In the genomic region with DNA sequence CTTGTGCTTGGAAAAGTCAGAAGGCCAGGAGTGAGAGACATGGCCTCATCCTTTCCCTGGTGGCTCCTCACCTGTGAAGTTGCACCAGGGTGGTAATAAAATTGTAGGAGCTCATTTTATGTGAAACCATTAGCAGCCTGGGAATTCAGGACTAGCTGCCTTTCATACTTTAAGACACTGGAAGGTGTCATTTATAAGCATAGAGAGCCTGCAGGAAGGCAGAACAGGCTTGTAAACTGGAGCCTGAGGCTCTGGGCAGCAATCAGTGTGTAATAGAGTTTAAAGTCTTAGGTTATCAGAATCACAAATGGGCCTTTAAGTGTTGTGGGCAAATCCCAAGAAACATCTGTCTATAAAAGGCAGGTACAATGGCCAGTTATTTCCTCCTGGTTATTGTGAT, we compare ENCODE assay signal across 22 cellular contexts.
"Had no signal": no experiment of that assay in that cellular context is flagged by ENCODE, and none has a peak within 500 bp of the region (broad histone marks: within the 10 kb centered on the region; RNA-seq: fewer than 3 reads in every experiment).

No MANE protein-coding gene starts in this region.

- H3K4me3 ChIP-seq: breast epithelium, left ventricle myocardium inferior, right lobe of liver, transverse colon had no signal

- ATAC-seq: foreskin keratinocyte; natural killer cell treated with Interleukin-12 subunit alpha and Interleukin-12 subunit beta and Interleukin-15 and Interleukin-18, amount 100 ng/mL, for 72 hours; right lobe of liver; stimulated activated effector memory CD8-positive, alpha-beta T cell treated with anti-CD3 and anti-CD28 coated beads, Interleukin-12 subunit alpha, Interleukin-12 subunit beta, amount 100 ng/mL, for 72 hours; stimulated activated naive CD8-positive, alpha-beta T cell treated with anti-CD3 and anti-CD28 coated beads, Interleukin-15, amount 100 ng/mL, for 72 hours; T-helper 17 cell had no signal

- H3K4me3 Mint-ChIP-seq: activated naive CD8-positive, alpha-beta T cell treated with anti-CD3 and anti-CD28 coated beads for 36 hours; dendritic cell treated with granulocyte-macrophage colony-stimulating factor and Interleukin-4, amounts not matched to agents 40 ng/mL and 50 ng/mL, for 4 days; natural killer cell treated with Interleukin-12 subunit alpha and Interleukin-12 subunit beta and Interleukin-15 and Interleukin-18, amount 100 ng/mL, for 72 hours; stimulated activated effector memory CD8-positive, alpha-beta T cell treated with anti-CD3 and anti-CD28 coated beads, Interleukin-12 subunit alpha, Interleukin-12 subunit beta, amount 100 ng/mL, for 72 hours; stimulated activated naive CD8-positive, alpha-beta T cell treated with anti-CD3 and anti-CD28 coated beads, Interleukin-15, amount 100 ng/mL, for 72 hours; T-helper 17 cell had no signal

- H3K9me3 Mint-ChIP-seq: activated naive CD8-positive, alpha-beta T cell treated with anti-CD3 and anti-CD28 coated beads for 36 hours; dendritic cell treated with granulocyte-macrophage colony-stimulating factor and Interleukin-4, amounts not matched to agents 40 ng/mL and 50 ng/mL, for 4 days; natural killer cell treated with Interleukin-12 subunit alpha and Interleukin-12 subunit beta and Interleukin-15 and Interleukin-18, amount 100 ng/mL, for 72 hours; stimulated activated effector memory CD8-positive, alpha-beta T cell treated with anti-CD3 and anti-CD28 coated beads, Interleukin-12 subunit alpha, Interleukin-12 subunit beta, amount 100 ng/mL, for 72 hours; stimulated activated naive CD8-positive, alpha-beta T cell treated with anti-CD3 and anti-CD28 coated beads, Interleukin-15, amount 100 ng/mL, for 72 hours had no signal

- H3K27me3 Mint-ChIP-seq: activated naive CD8-positive, alpha-beta T cell treated with anti-CD3 and anti-CD28 coated beads for 36 hours; stimulated activated naive CD8-positive, alpha-beta T cell treated with anti-CD3 and anti-CD28 coated beads, Interleukin-15, amount 100 ng/mL, for 72 hours; T-helper 17 cell had no signal

- H3K36me3 Mint-ChIP-seq: natural killer cell treated with Interleukin-12 subunit alpha and Interleukin-12 subunit beta and Interleukin-15 and Interleukin-18, amount 100 ng/mL, for 72 hours; stimulated activated effector memory CD8-positive, alpha-beta T cell treated with anti-CD3 and anti-CD28 coated beads, Interleukin-12 subunit alpha, Interleukin-12 subunit beta, amount 100 ng/mL, for 72 hours had no signal

- H3K36me3 ChIP-seq: breast epithelium, left ventricle myocardium inferior, right lobe of liver, transverse colon had no signal

- H3K9me3 ChIP-seq: breast epithelium, right lobe of liver had no signal

- H3K27ac Mint-ChIP-seq: activated naive CD8-positive, alpha-beta T cell treated with anti-CD3 and anti-CD28 coated beads for 36 hours; dendritic cell treated with granulocyte-macrophage colony-stimulating factor and Interleukin-4, amounts not matched to agents 40 ng/mL and 50 ng/mL, for 4 days; natural killer cell treated with Interleukin-12 subunit alpha and Interleukin-12 subunit beta and Interleukin-15 and Interleukin-18, amount 100 ng/mL, for 72 hours; stimulated activated effector memory CD8-positive, alpha-beta T cell treated with anti-CD3 and anti-CD28 coated beads, Interleukin-12 subunit alpha, Interleukin-12 subunit beta, amount 100 ng/mL, for 72 hours; stimulated activated naive CD8-positive, alpha-beta T cell treated with anti-CD3 and anti-CD28 coated beads, Interleukin-15, amount 100 ng/mL, for 72 hours; T-helper 17 cell had no signal

- DNase-seq: activated CD4-positive, alpha-beta T cell treated with anti-CD3 and anti-CD28 coated beads for 4 hours; activated CD4-positive, alpha-beta T cell treated with anti-CD3 and anti-CD28 coated beads, Interleukin-2, amount 50 U/mL, for 48 hours; activated CD4-positive, CD25-positive, alpha-beta regulatory T cell; activated naive CD4-positive, alpha-beta T cell treated with Interleukin-2 at 50 U/mL for 16 hours; activated naive CD8-positive, alpha-beta T cell treated with anti-CD3 and anti-CD28 coated beads for 36 hours; activated T-cell treated with anti-CD3 and anti-CD28 coated beads, Interleukin-2, amount 50 U/mL, for 48 hours; effector CD4-positive, alpha-beta T cell; erythroblast; foreskin keratinocyte; left ventricle myocardium inferior; mammary epithelial cell; midbrain; right lobe of liver; small intestine; stimulated activated CD4-positive, alpha-beta T cell treated with anti-CD3 and anti-CD28 coated beads, Interleukin-2, amount 100 ng/mL, for 24 hours; stimulated activated naive CD8-positive, alpha-beta T cell treated with anti-CD3 and anti-CD28 coated beads, Interleukin-15, amount 100 ng/mL, for 72 hours; T-helper 17 cell; transverse colon had no signal

- H3K27ac ChIP-seq: breast epithelium, foreskin keratinocyte, left ventricle myocardium inferior, right lobe of liver, transverse colon had no signal

- H3K27me3 ChIP-seq: breast epithelium, foreskin keratinocyte, right lobe of liver, transverse colon had no signal

- H3K4me1 ChIP-seq: breast epithelium, foreskin keratinocyte had no signal
